8 cellular contexts compared by ENCODE assay signal in genomic region chr1:203304919-203305808, GRCh38. TPM values are rescaled to one million over a fixed set of nuclear protein-coding genes. Genes with fewer than 3 reads are reported as not detected.
DNase-seq lines count a peak whose midpoint lies in the region; ATAC-seq and TF ChIP-seq lines count a peak whose summit lies in the region.

TSS of gene BTG2 (plus strand) at chr1:203305519. CDS start at chr1:203305607, 88 bp downstream.

- ATAC-seq in HG02840 (IDR thresholded peaks at IDR 0.05; ENCODE audit: low FRiP score, unreplicated experiment): peak; percentile 72

- in situ Hi-C loops in GM13976 (cut with MboI; ENCODE audit: low sequenced_read_pairs, unreplicated experiment): no loop called here
- in situ Hi-C loops in transverse colon (cut with MboI; ENCODE audit: low pct_ligation_motif_present in 1 of 4, low pct_unique_long_range_greater_than_20kb in 1 of 4, low sequenced_read_pairs in 3 of 4): no loop called here

- H3K36me3 ChIP-seq in transverse colon: peaks cover 0 to 20% (median 6%) of the 10 kb centered on the region in 4 donors

- DNase-seq in GM13976 (ENCODE audit: low spot score) (peak; percentile 97), NCI-H1436 treated with DMSO at 0.1 percent for 48 hours (lab: John Stamatoyannopoulos, UW) (peak; percentile 91), T-helper 1 cell (peak; percentile 89 to 94 (median 90)), cardiac septum (ENCODE audit: low spot score) (peak; percentile 98), pons (ENCODE audit: low spot score) (peak; percentile 93), transverse colon (peak; percentile 96)

- peak; percentile 23 for TF ChIP-seq EP300 in transverse colon (IDR thresholded peaks at IDR 0.05; ENCODE audit: low read depth)

- H3K4me1 ChIP-seq in transverse colon: peaks cover 13 to 43% (median 39%) of the 10 kb centered on the region in 4 donors

- TF ChIP-seq CTCF in GM13976 (IDR thresholded peaks at IDR 0.05; ENCODE audit: borderline replicate concordance, control extremely low read depth, extremely low read depth, insufficient read depth, missing control alignments): no peak
- TF ChIP-seq CTCF in transverse colon (IDR thresholded peaks at IDR 0.05): no peak

- peak within 1 kb of the TSS; percentile 76 to 98 (median 88) for H3K4me3 ChIP-seq in transverse colon

- intact Hi-C loops in cardiac septum (cut with DNase I): no loop called here
- intact Hi-C loops in transverse colon (cut with DNase I; ENCODE audit: low total_unique reads): loop anchor here (1.0 kb wide), 1 partner anchor 27 kb away; no protein-coding TSS in a partner anchor

- TF ChIP-seq POLR2A in transverse colon (IDR thresholded peaks at IDR 0.05): peak; percentile 100

- WGBS in adipose tissue, 3 donors: 2 to 3% (median 2%) methylated on average over 73 to 79 of the region's 79 CpGs
- WGBS in transverse colon (ENCODE audit: low coverage in 1 of 2), 2 donors: 3 to 10% methylated on average over 2 to 48 of the region's 79 CpGs

- H3K27me3 ChIP-seq in transverse colon: no peaks in the 10 kb centered on the region

- H3K9me3 ChIP-seq in transverse colon: no peaks in the 10 kb centered on the region

- H3K27ac ChIP-seq in adipose tissue (ENCODE audit: low read depth, low read length) (peak within 1 kb of the TSS; percentile 65), transverse colon (peak within 1 kb of the TSS; percentile 95 to 99 (median 98))

RNA-seq across cellular contexts. Expression of gene BTG2, which starts in this region (rescaled TPM):
- 100 to 1,000 TPM; 292 to 386 (median 336) TPM for polyA plus RNA-seq in adipose tissue
- total RNA-seq in cardiac septum (54.2 TPM), transverse colon (100 to 1,000 TPM in 3 of 4 donors, 10 to 100 TPM in 1; 98.9 to 144 (median 142) TPM)

Comparison
In these comparisons a context has a peak if more than half of its experiments do, and no peak if none do; other contexts are left out.
1. Peak in every context shown above with its lines: DNase-seq, ATAC-seq, H3K4me3 ChIP-seq and H3K27ac ChIP-seq.